Comparison of ENCODE assay signal across 10 cellular contexts in the genomic region with DNA sequence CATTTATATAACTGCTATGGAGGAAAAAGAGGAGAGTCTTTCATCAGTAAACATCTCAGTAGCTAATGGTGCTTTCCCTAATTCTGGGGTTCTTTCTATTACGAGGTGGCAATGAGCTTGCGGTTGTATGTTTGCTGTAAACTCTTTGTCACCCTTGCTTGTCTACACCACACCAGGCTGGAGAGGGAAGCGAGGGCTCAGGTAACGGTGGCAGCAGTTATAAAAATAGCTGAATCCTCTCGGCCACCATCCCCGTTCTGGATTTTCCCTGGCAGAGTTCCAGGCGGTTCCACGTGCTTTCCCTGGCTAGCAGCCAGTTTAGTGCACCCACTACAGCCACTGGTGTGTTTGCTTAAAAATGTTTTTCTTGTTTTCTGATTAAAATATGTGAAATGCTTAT. TPM values are rescaled to one million over a fixed set of nuclear protein-coding genes. Genes with fewer than 3 reads are reported as not detected.
A peak's percentile ranks its signal among the peaks of the same experiment; 100 is the strongest.
DNase-seq lines count a peak whose midpoint lies in the region; ATAC-seq and TF ChIP-seq lines count a peak whose summit lies in the region.
"Had no signal": no experiment of that assay in that cellular context is flagged by ENCODE, and none has a peak within 500 bp of the region (broad histone marks: within the 10 kb centered on the region; RNA-seq: fewer than 3 reads in every experiment).

No MANE protein-coding gene starts in this region.

- H3K9me3 ChIP-seq in left lung (no peaks in the 10 kb centered on the region), Caco-2 (no peaks in the 10 kb centered on the region)
- H3K9me3 ChIP-seq: heart right ventricle had no signal

- H3K27me3 Mint-ChIP-seq in activated naive CD4-positive, alpha-beta T cell treated with anti-CD3 and anti-CD28 coated beads for 36 hours (ENCODE audit: low read depth), result peaks cover 3% of the 10 kb centered on the region
- peaks cover 19% of the 10 kb centered on the region for H3K27me3 Mint-ChIP-seq in activated naive CD4-positive, alpha-beta T cell treated with anti-CD3 and anti-CD28 coated beads, Interleukin-2, amount 10 ng/mL, durations not matched to agents 7 days and 5 days
- H3K27me3 Mint-ChIP-seq in Caco-2 (ENCODE audit: insufficient read depth, unreplicated experiment), result peaks cover 5% of the 10 kb centered on the region

- in situ Hi-C loops in ACHN (cut with HindIII; ENCODE audit: low pct_ligation_motif_present, low pct_unique_long_range_greater_than_20kb, low sequenced_read_pairs), result no loop called here

- H3K4me1 ChIP-seq in left lung, result no peaks in the 10 kb centered on the region
- no peaks in the 10 kb centered on the region for H3K4me1 ChIP-seq in Caco-2

- CTCF ChIA-PET in activated naive CD4-positive, alpha-beta T cell treated with anti-CD3 and anti-CD28 coated beads for 36 hours (lab: Charles Lee), result interaction anchor here (0.7 to 1.1 kb wide), 2 partner anchors 11 to 85 kb away, joined by 3 to 4 read pairs; no protein-coding TSS in a partner anchor
- CTCF ChIA-PET in activated naive CD4-positive, alpha-beta T cell treated with anti-CD3 and anti-CD28 coated beads, Interleukin-2, amount 10 ng/mL, durations not matched to agents 7 days and 5 days (lab: Charles Lee), result interaction anchor here (1.6 to 1.9 kb wide), 2 partner anchors 11 to 755 kb away, joined by 3 to 5 read pairs; no protein-coding TSS in a partner anchor
- CTCF ChIA-PET in Caco-2 (lab: Charles Lee), result no interaction called here

- no peak overlapping the region for H3K27ac ChIP-seq in left lung
- H3K27ac ChIP-seq: heart right ventricle had no signal

- H3K4me3 ChIP-seq in left lung, result no peak overlapping the region
- H3K4me3 ChIP-seq in Caco-2 (ENCODE audit: low read depth, low read length), result no peak overlapping the region
- H3K4me3 ChIP-seq: heart right ventricle had no signal

- no peaks in the 10 kb centered on the region for H3K36me3 Mint-ChIP-seq in activated naive CD4-positive, alpha-beta T cell treated with anti-CD3 and anti-CD28 coated beads for 36 hours (ENCODE audit: low read depth)
- H3K36me3 Mint-ChIP-seq in activated naive CD4-positive, alpha-beta T cell treated with anti-CD3 and anti-CD28 coated beads, Interleukin-2, amount 10 ng/mL, durations not matched to agents 7 days and 5 days, result no peaks in the 10 kb centered on the region
- H3K36me3 Mint-ChIP-seq in Caco-2 (ENCODE audit: insufficient read depth, unreplicated experiment), result no peaks in the 10 kb centered on the region

- POLR2A ChIA-PET in Caco-2 (lab: Charles Lee), result no interaction called here

- no peaks in the 10 kb centered on the region for H3K27me3 ChIP-seq in left lung
- peaks cover 2% of the 10 kb centered on the region; the same call in 1 of the 2 replicates for H3K27me3 ChIP-seq in Caco-2 (replicated peaks; ENCODE audit: control insufficient read depth, insufficient read depth, low read length)
- H3K27me3 ChIP-seq: heart right ventricle had no signal

- no peak overlapping the region for H3K27ac Mint-ChIP-seq in activated naive CD4-positive, alpha-beta T cell treated with anti-CD3 and anti-CD28 coated beads for 36 hours
- no peak overlapping the region for H3K27ac Mint-ChIP-seq in activated naive CD4-positive, alpha-beta T cell treated with anti-CD3 and anti-CD28 coated beads, Interleukin-2, amount 10 ng/mL, durations not matched to agents 7 days and 5 days
- H3K27ac Mint-ChIP-seq in Caco-2 (ENCODE audit: unreplicated experiment), result no peak overlapping the region

- intact Hi-C loops in activated naive CD4-positive, alpha-beta T cell treated with anti-CD3 and anti-CD28 coated beads for 36 hours (cut with micrococcal nuclease), result loop anchor here (2.0 kb wide), 2 partner anchors 871 to 913 kb away; no protein-coding TSS in a partner anchor
- intact Hi-C loops in left lung (cut with DNase I) (no loop called here), Caco-2 (cut with micrococcal nuclease; ENCODE audit: unreplicated experiment) (no loop called here)

- ATAC-seq in HG03521 (IDR thresholded peaks at IDR 0.05; ENCODE audit: unreplicated experiment), result peak; percentile 37
- peak; percentile 44 for ATAC-seq in left lung

- H3K36me3 ChIP-seq in left lung (no peaks in the 10 kb centered on the region), Caco-2 (ENCODE audit: control insufficient read depth, insufficient read depth, low read length) (no peaks in the 10 kb centered on the region)
- H3K36me3 ChIP-seq: heart right ventricle had no signal

- no peaks in the 10 kb centered on the region for H3K9me3 Mint-ChIP-seq in activated naive CD4-positive, alpha-beta T cell treated with anti-CD3 and anti-CD28 coated beads for 36 hours
- H3K9me3 Mint-ChIP-seq in activated naive CD4-positive, alpha-beta T cell treated with anti-CD3 and anti-CD28 coated beads, Interleukin-2, amount 10 ng/mL, durations not matched to agents 7 days and 5 days, result no peaks in the 10 kb centered on the region
- no peaks in the 10 kb centered on the region for H3K9me3 Mint-ChIP-seq in Caco-2 (ENCODE audit: unreplicated experiment)

- BruUV-seq in Caco-2 (replicated peaks; lab: Mats Ljungman, UMichigan), result no TSS peak

- DNase-seq in activated naive CD4-positive, alpha-beta T cell treated with anti-CD3 and anti-CD28 coated beads for 36 hours, result peak; percentile 49
- no peak for DNase-seq in activated naive CD4-positive, alpha-beta T cell treated with anti-CD3 and anti-CD28 coated beads, Interleukin-2, amount 10 ng/mL, durations not matched to agents 7 days and 5 days
- DNase-seq in activated CD4-positive, alpha-beta T cell treated with anti-CD3 and anti-CD28 coated beads, Interleukin-2, amount 50 U/mL, for 48 hours, result peak; percentile 57 to 67
- DNase-seq in left lung (no peak), Caco-2 (no peak), ACHN (no peak), NCI-H1436 treated with DMSO at 0.1 percent for 48 hours (lab: John Stamatoyannopoulos, UW) (no peak)
- DNase-seq: DND-41 had no signal

- TF ChIP-seq CTCF in left lung (IDR thresholded peaks at IDR 0.05) (no peak), Caco-2 (IDR thresholded peaks at IDR 0.05; ENCODE audit: insufficient read depth in 1 of 2, low read depth in 1 of 2, low read length in 1 of 2, severe bottlenecking in 1 of 2, unreplicated experiment in 1 of 2) (no peak)

- no peak overlapping the region for H3K4me3 Mint-ChIP-seq in activated naive CD4-positive, alpha-beta T cell treated with anti-CD3 and anti-CD28 coated beads for 36 hours
- no peak overlapping the region for H3K4me3 Mint-ChIP-seq in activated naive CD4-positive, alpha-beta T cell treated with anti-CD3 and anti-CD28 coated beads, Interleukin-2, amount 10 ng/mL, durations not matched to agents 7 days and 5 days
- H3K4me3 Mint-ChIP-seq in Caco-2 (ENCODE audit: unreplicated experiment), result no peak overlapping the region

- peaks cover 31% of the 10 kb centered on the region for H3K4me1 Mint-ChIP-seq in activated naive CD4-positive, alpha-beta T cell treated with anti-CD3 and anti-CD28 coated beads for 36 hours (ENCODE audit: low read depth)
- peaks cover 15% of the 10 kb centered on the region for H3K4me1 Mint-ChIP-seq in activated naive CD4-positive, alpha-beta T cell treated with anti-CD3 and anti-CD28 coated beads, Interleukin-2, amount 10 ng/mL, durations not matched to agents 7 days and 5 days
- no peaks in the 10 kb centered on the region for H3K4me1 Mint-ChIP-seq in Caco-2 (ENCODE audit: low read depth, unreplicated experiment)

RNA-seq across cellular contexts. Expression of gene MAS1, which starts 39.0 kb away (rescaled TPM):
- not detected for total RNA-seq in activated naive CD4-positive, alpha-beta T cell treated with anti-CD3 and anti-CD28 coated beads for 36 hours
- total RNA-seq in left lung (under 1 TPM in 1 of 2 donors, not detected in 1; 0.03 TPM), Caco-2 (2022) (not detected in 2 replicates)

RNA-seq across cellular contexts. Expression of gene IGF2R, which starts 39.1 kb away (rescaled TPM):
- total RNA-seq in activated naive CD4-positive, alpha-beta T cell treated with anti-CD3 and anti-CD28 coated beads for 36 hours, result 10 to 100 TPM; 42.1 to 44.5 TPM
- total RNA-seq in left lung (100 to 1,000 TPM; 141 to 153 TPM), Caco-2 (2022) (91.1 and 92.2 TPM in 2 replicates)

Comparison
In these comparisons a context has a peak if more than half of its experiments do, and no peak if none do; other contexts are left out.
1. DNase-seq: peak in activated naive CD4-positive, alpha-beta T cell treated with anti-CD3 and anti-CD28 coated beads for 36 hours (single experiment) and activated CD4-positive, alpha-beta T cell treated with anti-CD3 and anti-CD28 coated beads, Interleukin-2, amount 50 U/mL, for 48 hours (2 of 2); none in activated naive CD4-positive, alpha-beta T cell treated with anti-CD3 and anti-CD28 coated beads, Interleukin-2, amount 10 ng/mL, durations not matched to agents 7 days and 5 days (single experiment), left lung (0 of 2), Caco-2 (0 of 2), ACHN (single experiment) and NCI-H1436 treated with DMSO at 0.1 percent for 48 hours (single experiment).